Comparison of ENCODE assay signal across 21 cellular contexts in genomic region chr12:10466311-10466710, GRCh38. TPM values are rescaled to one million over a fixed set of nuclear protein-coding genes. Genes with fewer than 3 reads are reported as not detected.
DNase-seq lines count a peak whose midpoint lies in the region; ATAC-seq, FAIRE-seq and TF ChIP-seq lines count a peak whose summit lies in the region.
"Had no signal": no experiment of that assay in that cellular context is flagged by ENCODE, and none has a peak within 500 bp of the region (broad histone marks: within the 10 kb centered on the region; RNA-seq: fewer than 3 reads in every experiment).

No MANE protein-coding gene starts in this region.

- TF ChIP-seq CTCF in H1 (IDR thresholded peaks at IDR 0.05; ENCODE audit: control extremely low read depth in 1 of 3, insufficient read depth in 1 of 3, low read depth in 1 of 3, low read length in 3 of 3) = no peak
- no peak for TF ChIP-seq CTCF in spleen (IDR thresholded peaks at IDR 0.05 in 8 of 11, conservative IDR thresholded peaks at IDR 0.05 in 3 of 11)

- no peak overlapping the region for H3K56ac ChIP-seq in H1 (replicated peaks; ENCODE audit: insufficient read length, low read depth, low read length)

- H3K4me2 ChIP-seq in H1 (ENCODE audit: insufficient read depth in 1 of 2, low read depth in 2 of 2, low read length in 2 of 2) = no peak overlapping the region
- H3K4me2 ChIP-seq: A549, BLaER1 had no signal

- 100% methylated on average over 4 of the region's 4 CpGs; no CpG with 5 or more reads in 1 of the 2 experiments for WGBS in H1 (ENCODE audit: extremely low coverage in 1 of 2, insufficient coverage in 1 of 2, insufficient read length in 1 of 2, insufficient replicate concordance in 2 of 2, low coverage in 1 of 2, low lambda C conversion rate in 2 of 2, missing lambda C conversion rate in 1 of 2), 2 experiments
- 73 to 94% (median 92%) methylated on average over 2 to 4 of the region's 4 CpGs for WGBS in spleen, 5 donors

- no peak for ATAC-seq in HG03108 (IDR thresholded peaks at IDR 0.05; ENCODE audit: unreplicated experiment)
- ATAC-seq: A549, GM12878, HepG2 had no signal

- H3K18ac ChIP-seq in H1 (ENCODE audit: extremely low read depth, low read length) = no peak overlapping the region

- no peak for TF ChIP-seq EP300 in H1 (IDR thresholded peaks at IDR 0.05; ENCODE audit: borderline replicate concordance in 1 of 2, low read depth in 2 of 2, low read length in 2 of 2)

- H3K23ac ChIP-seq in H1 (ENCODE audit: insufficient read length) = no peak overlapping the region

- TF ChIP-seq POLR2A in H1 (IDR thresholded peaks at IDR 0.05; ENCODE audit: control extremely low read depth in 1 of 2, low read depth in 2 of 2, low read length in 2 of 2) (no peak), spleen (IDR thresholded peaks at IDR 0.05) (no peak)

- no peak overlapping the region for H4K8ac ChIP-seq in H1 (ENCODE audit: extremely low read depth, insufficient read depth, low read length)

- no peak overlapping the region for H2AK5ac ChIP-seq in H1 (ENCODE audit: low read depth, low read length)

- H4K91ac ChIP-seq in H1 (replicated peaks; ENCODE audit: insufficient read length, low read length) = no peak overlapping the region

- no peak overlapping the region for H4K5ac ChIP-seq in H1 (ENCODE audit: insufficient read length, low read depth, low read length)

- H3K4me3 ChIP-seq in H1 (ENCODE audit: extremely low read depth in 1 of 4, insufficient read depth in 2 of 4, low read depth in 3 of 4, low read length in 4 of 4) = no peak overlapping the region
- no peak overlapping the region for H3K4me3 ChIP-seq in spleen
- H3K4me3 ChIP-seq: A549, BLaER1, GM12878, HAP-1 had no signal

- no peak overlapping the region for H2BK20ac ChIP-seq in H1 (ENCODE audit: low read length)

- H3K36me3 ChIP-seq in H1 (ENCODE audit: control insufficient read depth in 2 of 4, insufficient read depth in 4 of 4, low read length in 3 of 4) (no peaks in the 10 kb centered on the region), spleen (no peaks in the 10 kb centered on the region)
- H3K36me3 ChIP-seq: BLaER1, HAP-1 had no signal

- no peaks in the 10 kb centered on the region for H3K79me1 ChIP-seq in H1 (ENCODE audit: low read depth, low read length)

- H3K27me3 ChIP-seq in H1 (replicated peaks in 1 of 4; ENCODE audit: control insufficient read depth in 3 of 4, extremely low read depth in 1 of 4, insufficient read depth in 3 of 4, low read length in 3 of 4) = no peaks in the 10 kb centered on the region
- peaks cover 0 to 5% (median 0%) of the 10 kb centered on the region in 7 donors for H3K27me3 ChIP-seq in spleen (replicated peaks in 1 of 7)
- H3K27me3 ChIP-seq: BLaER1 had no signal

- H2BK15ac ChIP-seq in H1 (ENCODE audit: low read length) = no peak overlapping the region

- H3K79me2 ChIP-seq in H1 (ENCODE audit: control insufficient read depth in 1 of 2, insufficient read depth in 2 of 2, low read length in 2 of 2) = no peaks in the 10 kb centered on the region

- DNase-seq in D341Med (ENCODE audit: low spot score) = peak; percentile 56
- peak; percentile 92 for DNase-seq in NCI-H82 (lab: John Stamatoyannopoulos, UW)
- DNase-seq in H1 (ENCODE audit: low read depth in 1 of 2, low spot score in 2 of 2) = no peak
- peak; percentile 31 for DNase-seq in spleen
- no peak for DNase-seq in AG08396 (ENCODE audit: low spot score)
- no peak for DNase-seq in HT-29 (ENCODE audit: low spot score)
- DNase-seq: CD4-positive, alpha-beta memory T cell; DND-41; EL; GOT3; KBM-7 had no signal

- intact Hi-C loops in spleen (cut with DNase I; ENCODE audit: low total_unique reads) = no loop called here

- no peak overlapping the region for H2BK5ac ChIP-seq in H1 (ENCODE audit: low read depth, low read length)

- H2BK12ac ChIP-seq in H1 (ENCODE audit: low read depth, low read length) = no peak overlapping the region

- no peak overlapping the region for H3K14ac ChIP-seq in H1 (ENCODE audit: insufficient read length)

- FAIRE-seq in H1 (lab: Jason Lieb, UNC) = no peak
- FAIRE-seq: A549, GM12878, HepG2 had no signal

- H3K27ac ChIP-seq in H1 (ENCODE audit: low read depth, low read length) (no peak overlapping the region), spleen (no peak overlapping the region)
- H3K27ac ChIP-seq: 22Rv1, A549, BLaER1 had no signal

- H3K9ac ChIP-seq in H1 (replicated peaks in 1 of 4; ENCODE audit: extremely low read depth in 1 of 4, low read depth in 3 of 4, low read length in 3 of 4) = no peak overlapping the region
- H3K9ac ChIP-seq: BLaER1 had no signal

- H2BK120ac ChIP-seq in H1 (replicated peaks; ENCODE audit: low read depth, low read length) = no peak overlapping the region

- H3K4ac ChIP-seq in H1 (replicated peaks; ENCODE audit: insufficient read length, low read depth, low read length) = no peak overlapping the region

- POLR2A ChIA-PET in H1 (lab: Charles Lee; ENCODE audit: partially characterized antibody) = no interaction called here

- no peaks in the 10 kb centered on the region; the same call in 1 of the 2 replicates for H3K23me2 ChIP-seq in H1 (ENCODE audit: low read depth, low read length)

- CTCF ChIA-PET in H1 (lab: Charles Lee; ENCODE audit: partially characterized antibody) = interaction anchor here (0.7 to 1.6 kb wide), 3 partner anchors 9 to 98 kb away, joined by 3 to 5 read pairs (median 3); no protein-coding TSS in a partner anchor

- no peaks in the 10 kb centered on the region for H4K20me1 ChIP-seq in H1 (replicated peaks in 1 of 2; ENCODE audit: control insufficient read depth in 1 of 2, insufficient read depth in 2 of 2, low read length in 2 of 2)
- H4K20me1 ChIP-seq: BLaER1 had no signal

- H3K4me1 ChIP-seq in H1 (replicated peaks in 1 of 4; ENCODE audit: control insufficient read depth in 3 of 4, insufficient read depth in 4 of 4, low read length in 3 of 4) (no peaks in the 10 kb centered on the region), spleen (no peaks in the 10 kb centered on the region)
- H3K4me1 ChIP-seq: A549, BLaER1, HAP-1 had no signal

- no peak for TF ChIP-seq RAD21 in H1 (IDR thresholded peaks at IDR 0.05 in 1 of 2, conservative IDR thresholded peaks at IDR 0.05 in 1 of 2; ENCODE audit: low read depth in 2 of 2, low read length in 2 of 2)

- no peaks in the 10 kb centered on the region for H3K9me3 ChIP-seq in H1 (ENCODE audit: insufficient read depth in 2 of 2, low read depth in 1 of 2, low read length in 1 of 2)
- H3K9me3 ChIP-seq in spleen = peaks cover 0 to 3% (median 0%) of the 10 kb centered on the region in 8 donors
- H3K9me3 ChIP-seq: HAP-1 had no signal

- peak overlapping the region; percentile 53; the same call in 1 of the 2 replicates for H2AFZ ChIP-seq in H1 (ENCODE audit: low read length)

RNA-seq across cellular contexts. Expression of gene KLRC1, which starts 13.1 kb away (rescaled TPM):
- total RNA-seq in H1 (2021; fragmentation: NEBNext Ultra II Directional; extraction: Animal tissue kit (Norgen Biotek cat#: 25700)) = not detected in 2 replicates
- polyA plus RNA-seq in H1 (2011; rRNA removed) = not detected in 2 replicates
- not detected for polyA plus RNA-seq in H1 (2011; cell fraction: cytosol; rRNA removed)
- polyA plus RNA-seq in H1 (2011; cell fraction: nucleus; rRNA removed) = not detected
- not detected in 4 replicates for polyA plus RNA-seq in H1 (2012, experiment 1 of 2)
- not detected for polyA plus RNA-seq in H1 (2012, experiment 2 of 2)
- not detected for polyA plus RNA-seq in H1 (2013, experiment 1 of 2)
- polyA plus RNA-seq in H1 (2013, experiment 2 of 2) = not detected
- not detected in 2 replicates for polyA minus RNA-seq in H1 (2011; rRNA and poly(A)+ RNA removed)
- not detected for polyA minus RNA-seq in H1 (2011; cell fraction: cytosol; rRNA and poly(A)+ RNA removed)
- not detected for polyA minus RNA-seq in H1 (2011; cell fraction: nucleus; rRNA and poly(A)+ RNA removed)
- 10 to 100 TPM in 1 of 7 donors, 1 to 10 TPM in 6; 1.5 to 11.0 (median 4.6) TPM for total RNA-seq in spleen
- polyA plus RNA-seq in spleen = 1 to 10 TPM in 2 of 3 donors, under 1 TPM in 1; 0.77 to 2.3 (median 2.1) TPM
- 0.29 TPM in 1 of 2 replicates, not detected in the other for total RNA-seq in HT-29 (2014; rRNA removed; shearing (Covaris generic))
- total RNA-seq: CD4-positive, alpha-beta memory T cell; G401; HepG2 had no signal
- polyA plus RNA-seq: A549; CD14-positive monocyte; CD4-positive, alpha-beta memory T cell; HepG2 had no signal

RNA-seq across cellular contexts. Expression of gene KLRC2, which starts 30.5 kb away (rescaled TPM):
- total RNA-seq in H1 (2021; fragmentation: NEBNext Ultra II Directional; extraction: Animal tissue kit (Norgen Biotek cat#: 25700)) = not detected in 2 replicates
- not detected in 2 replicates for polyA plus RNA-seq in H1 (2011; rRNA removed)
- not detected for polyA plus RNA-seq in H1 (2011; cell fraction: cytosol; rRNA removed)
- polyA plus RNA-seq in H1 (2011; cell fraction: nucleus; rRNA removed) = not detected
- not detected in 4 replicates for polyA plus RNA-seq in H1 (2012, experiment 1 of 2)
- polyA plus RNA-seq in H1 (2012, experiment 2 of 2) = not detected
- not detected for polyA plus RNA-seq in H1 (2013, experiment 1 of 2)
- not detected for polyA plus RNA-seq in H1 (2013, experiment 2 of 2)
- polyA minus RNA-seq in H1 (2011; rRNA and poly(A)+ RNA removed) = not detected in 2 replicates
- not detected for polyA minus RNA-seq in H1 (2011; cell fraction: cytosol; rRNA and poly(A)+ RNA removed)
- not detected for polyA minus RNA-seq in H1 (2011; cell fraction: nucleus; rRNA and poly(A)+ RNA removed)
- total RNA-seq in spleen = 10 to 100 TPM in 2 of 7 donors, 1 to 10 TPM in 5; 2.6 to 20.8 (median 5.0) TPM
- polyA plus RNA-seq in spleen = 1 to 10 TPM; 1.4 to 1.9 (median 1.5) TPM
- 2.7 and 3.0 TPM in 2 replicates for total RNA-seq in HT-29 (2014; rRNA removed; shearing (Covaris generic))
- total RNA-seq: CD4-positive, alpha-beta memory T cell; G401 had no signal
- polyA plus RNA-seq: CD14-positive monocyte; CD4-positive, alpha-beta memory T cell; IgD-negative memory B cell had no signal

RNA-seq across cellular contexts. Expression of gene EIF2S3B, which starts 39.4 kb away (rescaled TPM):
- 5.3 and 6.7 TPM in 2 replicates for total RNA-seq in H1 (2021; fragmentation: NEBNext Ultra II Directional; extraction: Animal tissue kit (Norgen Biotek cat#: 25700))
- polyA plus RNA-seq in H1 (2011; rRNA removed) (2.8 and 3.1 TPM in 2 replicates), spleen (under 1 TPM; 0.33 to 0.96 (median 0.39) TPM)
- polyA plus RNA-seq in H1 (2011; cell fraction: cytosol; rRNA removed) = 4.4 TPM
- 4.3 TPM for polyA plus RNA-seq in H1 (2011; cell fraction: nucleus; rRNA removed)
- 10.5 to 13.4 TPM (median 11.4 TPM) in 4 replicates for polyA plus RNA-seq in H1 (2012, experiment 1 of 2)
- polyA plus RNA-seq in H1 (2012, experiment 2 of 2) = 4.7 TPM
- 4.2 TPM for polyA plus RNA-seq in H1 (2013, experiment 1 of 2)
- polyA plus RNA-seq in H1 (2013, experiment 2 of 2) = 3.9 TPM
- 15.9 and 22.2 TPM in 2 replicates for polyA minus RNA-seq in H1 (2011; rRNA and poly(A)+ RNA removed)
- polyA minus RNA-seq in H1 (2011; cell fraction: cytosol; rRNA and poly(A)+ RNA removed) = 9.2 TPM
- polyA minus RNA-seq in H1 (2011; cell fraction: nucleus; rRNA and poly(A)+ RNA removed) = 16.7 TPM
- 1 to 10 TPM in 3 of 7 donors, under 1 TPM in 4; 0.79 to 1.8 (median 0.95) TPM for total RNA-seq in spleen
- 0.18 and 0.43 TPM in 2 replicates for total RNA-seq in HT-29 (2014; rRNA removed; shearing (Covaris generic))

RNA-seq across cellular contexts. Expression of gene KLRC3, which starts 45.9 kb away (rescaled TPM):
- total RNA-seq in H1 (2021; fragmentation: NEBNext Ultra II Directional; extraction: Animal tissue kit (Norgen Biotek cat#: 25700)) = not detected in 2 replicates
- polyA plus RNA-seq in H1 (2011; rRNA removed) (not detected in 2 replicates), spleen (1 to 10 TPM in 1 of 3 donors, under 1 TPM in 2; 0.13 to 2.7 (median 0.98) TPM)
- polyA plus RNA-seq in H1 (2011; cell fraction: cytosol; rRNA removed) = not detected
- not detected for polyA plus RNA-seq in H1 (2011; cell fraction: nucleus; rRNA removed)
- not detected in 4 replicates for polyA plus RNA-seq in H1 (2012, experiment 1 of 2)
- not detected for polyA plus RNA-seq in H1 (2012, experiment 2 of 2)
- not detected for polyA plus RNA-seq in H1 (2013, experiment 1 of 2)
- polyA plus RNA-seq in H1 (2013, experiment 2 of 2) = not detected
- polyA minus RNA-seq in H1 (2011; rRNA and poly(A)+ RNA removed) = not detected in 2 replicates
- not detected for polyA minus RNA-seq in H1 (2011; cell fraction: cytosol; rRNA and poly(A)+ RNA removed)
- not detected for polyA minus RNA-seq in H1 (2011; cell fraction: nucleus; rRNA and poly(A)+ RNA removed)
- total RNA-seq in spleen = 1 to 10 TPM in 6 of 7 donors, under 1 TPM in 1; 0.76 to 5.8 (median 2.4) TPM
- 0.46 and 0.57 TPM in 2 replicates for total RNA-seq in HT-29 (2014; rRNA removed; shearing (Covaris generic))
- total RNA-seq: CD4-positive, alpha-beta memory T cell; G401; HepG2 had no signal
- polyA plus RNA-seq: CD14-positive monocyte; CD4-positive, alpha-beta memory T cell; HepG2; IgD-negative memory B cell had no signal

RNA-seq across cellular contexts. Expression of gene KLRC4, which starts 56.8 kb away (rescaled TPM):
- not detected in 2 replicates for total RNA-seq in H1 (2021; fragmentation: NEBNext Ultra II Directional; extraction: Animal tissue kit (Norgen Biotek cat#: 25700))
- not detected in 2 replicates for polyA plus RNA-seq in H1 (2011; rRNA removed)
- polyA plus RNA-seq in H1 (2011; cell fraction: cytosol; rRNA removed) = not detected
- not detected for polyA plus RNA-seq in H1 (2011; cell fraction: nucleus; rRNA removed)
- not detected in 4 replicates for polyA plus RNA-seq in H1 (2012, experiment 1 of 2)
- polyA plus RNA-seq in H1 (2012, experiment 2 of 2) = not detected
- polyA plus RNA-seq in H1 (2013, experiment 1 of 2) = not detected
- not detected for polyA plus RNA-seq in H1 (2013, experiment 2 of 2)
- polyA minus RNA-seq in H1 (2011; rRNA and poly(A)+ RNA removed) = not detected in 2 replicates
- polyA minus RNA-seq in H1 (2011; cell fraction: cytosol; rRNA and poly(A)+ RNA removed) = not detected
- not detected for polyA minus RNA-seq in H1 (2011; cell fraction: nucleus; rRNA and poly(A)+ RNA removed)
- 10 to 100 TPM in 3 of 7 donors, 1 to 10 TPM in 4; 4.1 to 14.6 (median 6.7) TPM for total RNA-seq in spleen
- polyA plus RNA-seq in spleen = under 1 TPM; 0.22 to 0.52 (median 0.28) TPM
- 0.10 TPM in 1 of 2 replicates, not detected in the other for total RNA-seq in HT-29 (2014; rRNA removed; shearing (Covaris generic))
- total RNA-seq: CD4-positive, alpha-beta memory T cell; G401; GM12878; HepG2 had no signal
- polyA plus RNA-seq: A549; CD14-positive monocyte; CD4-positive, alpha-beta memory T cell; IgD-negative memory B cell had no signal

Comparison
In these comparisons a context has a peak if more than half of its experiments do, and no peak if none do; other contexts are left out.
1. DNase-seq: peak in D341Med (single experiment), NCI-H82 (single experiment) and spleen (single experiment); none in H1 (0 of 2), AG08396 (single experiment) and HT-29 (single experiment).